ENCODE assay signal across 10 cellular contexts in the genomic region with DNA sequence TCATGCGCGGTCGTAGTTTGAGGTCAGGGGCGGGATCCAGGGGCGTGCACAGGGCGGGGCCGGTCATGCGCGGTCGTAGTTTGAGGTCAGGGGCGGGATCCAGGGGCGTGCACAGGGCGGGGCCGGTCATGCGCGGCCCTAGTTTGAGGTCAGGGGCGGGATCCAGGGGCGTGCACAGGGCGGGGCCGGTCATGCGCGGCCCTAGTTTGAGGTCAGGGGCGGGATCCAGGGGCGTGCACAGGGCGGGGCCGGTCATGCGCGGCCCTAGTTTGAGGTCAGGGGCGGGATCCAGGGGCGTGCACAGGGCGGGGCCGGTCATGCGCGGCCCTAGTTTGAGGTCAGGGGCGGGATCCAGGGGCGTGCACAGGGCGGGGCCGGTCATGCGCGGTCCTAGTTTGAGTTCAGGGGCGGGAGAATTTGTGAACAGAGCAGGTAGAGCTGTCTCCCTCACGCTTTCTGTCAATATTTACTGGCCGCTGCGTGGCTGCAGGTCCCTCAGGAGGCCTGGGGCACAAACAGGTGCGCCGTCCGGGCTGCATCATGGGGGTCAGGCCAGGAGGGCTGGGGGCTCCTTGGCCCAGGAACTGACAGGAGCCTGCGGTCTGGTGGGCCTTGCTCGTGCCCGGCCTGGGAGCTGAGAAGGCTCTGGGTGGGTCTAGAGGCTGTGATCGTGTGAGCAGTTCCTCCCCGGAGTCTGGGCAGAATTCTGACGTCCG. TPM values are rescaled to one million over a fixed set of nuclear protein-coding genes. Genes with fewer than 3 reads are reported as not detected.
DNase-seq lines count a peak whose midpoint lies in the region; ATAC-seq, FAIRE-seq and TF ChIP-seq lines count a peak whose summit lies in the region.
"Not testable (repeated sequence)": the region's sequence is repeated elsewhere in the genome, so short reads cannot be mapped to it uniquely, and the experiment has no call there.
"Had no signal": no experiment of that assay in that cellular context is flagged by ENCODE, and none has a peak within 500 bp of the region (broad histone marks: within the 10 kb centered on the region; RNA-seq: fewer than 3 reads in every experiment).

No MANE protein-coding gene starts in this region.

- H3K14ac ChIP-seq in H1 (ENCODE audit: insufficient read length) = not testable (repeated sequence)

- not testable (repeated sequence) for H3K79me1 ChIP-seq in H1 (ENCODE audit: low read depth, low read length)

- POLR2A ChIA-PET in CD8-positive, alpha-beta memory T cell (lab: Charles Lee) = not testable (repeated sequence)
- POLR2A ChIA-PET in H1 (lab: Charles Lee; ENCODE audit: partially characterized antibody) = interaction anchor here (1.1 kb wide), 1 partner anchor 59 kb away, joined by 4 read pairs; no protein-coding TSS in a partner anchor

- TF ChIP-seq EP300 in H1 (IDR thresholded peaks at IDR 0.05; ENCODE audit: borderline replicate concordance in 1 of 2, low read depth in 2 of 2, low read length in 2 of 2); stomach (IDR thresholded peaks at IDR 0.05): not testable (repeated sequence)

- H3K56ac ChIP-seq in H1 (replicated peaks; ENCODE audit: insufficient read length, low read depth, low read length) = not testable (repeated sequence)

- not testable (repeated sequence) for TF ChIP-seq POLR2A in H1 (IDR thresholded peaks at IDR 0.05; ENCODE audit: control extremely low read depth in 1 of 2, low read depth in 2 of 2, low read length in 2 of 2); stomach (IDR thresholded peaks at IDR 0.05)

- CTCF ChIA-PET in CD8-positive, alpha-beta memory T cell (lab: Charles Lee) = not testable (repeated sequence)
- CTCF ChIA-PET in H1 (lab: Charles Lee; ENCODE audit: partially characterized antibody) = interaction anchor here (1.1 to 1.3 kb wide), 4 partner anchors 15 to 93 kb away, joined by 3 to 6 read pairs (median 3); no protein-coding TSS in a partner anchor

- H2AFZ ChIP-seq in H1 (ENCODE audit: low read length) = not testable (repeated sequence)
- H2AFZ ChIP-seq in parathyroid adenoma = peak overlapping the region; percentile 42

- H3K27ac Mint-ChIP-seq in CD8-positive, alpha-beta memory T cell = peak overlapping the region in 4 of 8 donors; percentile 12 to 79 (median 57)

- not testable (repeated sequence) for H2BK120ac ChIP-seq in H1 (replicated peaks; ENCODE audit: low read depth, low read length)

- H3K18ac ChIP-seq in H1 (ENCODE audit: extremely low read depth, low read length) = not testable (repeated sequence)

- not testable (repeated sequence) for H2BK5ac ChIP-seq in H1 (ENCODE audit: low read depth, low read length)

- not testable (repeated sequence) for H2BK12ac ChIP-seq in H1 (ENCODE audit: low read depth, low read length)

- H3K36me3 Mint-ChIP-seq in CD8-positive, alpha-beta memory T cell = not testable (repeated sequence)

- H3K9me3 Mint-ChIP-seq in CD8-positive, alpha-beta memory T cell = not testable (repeated sequence)

- FAIRE-seq in H1 (lab: Jason Lieb, UNC) = not testable (repeated sequence)

- not testable (repeated sequence) for H2AK5ac ChIP-seq in H1 (ENCODE audit: low read depth, low read length)

- H3K23ac ChIP-seq in H1 (ENCODE audit: insufficient read length) = not testable (repeated sequence)

- H3K36me3 ChIP-seq in CD8-positive, alpha-beta memory T cell (ENCODE audit: insufficient read depth, low read length); H1 (ENCODE audit: control insufficient read depth in 2 of 4, insufficient read depth in 4 of 4, low read length in 3 of 4); parathyroid adenoma (ENCODE audit: control insufficient read depth, insufficient read depth, low read length); stomach: not testable (repeated sequence)

- not testable (repeated sequence) for H3K79me2 ChIP-seq in H1 (ENCODE audit: control insufficient read depth in 1 of 2, insufficient read depth in 2 of 2, low read length in 2 of 2); parathyroid adenoma

- H3K4me1 ChIP-seq in CD8-positive, alpha-beta memory T cell (ENCODE audit: insufficient read depth, low read length) = peaks cover 16% of the 10 kb centered on the region
- not testable (repeated sequence) for H3K4me1 ChIP-seq in H1 (replicated peaks in 1 of 4; ENCODE audit: control insufficient read depth in 3 of 4, insufficient read depth in 4 of 4, low read length in 3 of 4); parathyroid adenoma
- peaks cover 8 to 23% (median 17%) of the 10 kb centered on the region in 4 donors for H3K4me1 ChIP-seq in stomach

- H3K27ac ChIP-seq in CD8-positive, alpha-beta memory T cell (ENCODE audit: low read depth, low read length) = peak overlapping the region; percentile 58
- not testable (repeated sequence) for H3K27ac ChIP-seq in H1 (ENCODE audit: low read depth, low read length)
- H3K27ac ChIP-seq in parathyroid adenoma (peak overlapping the region; percentile 47), stomach (peak overlapping the region; percentile 4 to 71 (median 61))

- not testable (repeated sequence) for H3K9ac ChIP-seq in H1 (replicated peaks in 1 of 4; ENCODE audit: extremely low read depth in 1 of 4, low read depth in 3 of 4, low read length in 3 of 4); parathyroid adenoma

- H3K4me2 ChIP-seq in H1 (ENCODE audit: insufficient read depth in 1 of 2, low read depth in 2 of 2, low read length in 2 of 2) (peak overlapping the region; percentile 53 to 56; a peak in 3 of 4 replicates), parathyroid adenoma (ENCODE audit: low read length) (peak overlapping the region; percentile 68)

- H3K4me3 ChIP-seq in CD8-positive, alpha-beta memory T cell (ENCODE audit: low read length) = peak overlapping the region; percentile 63
- H3K4me3 ChIP-seq in H1 (ENCODE audit: extremely low read depth in 1 of 4, insufficient read depth in 2 of 4, low read depth in 3 of 4, low read length in 4 of 4) (peak overlapping the region in 3 of 4 experiments; percentile 14 to 44 (median 17); a peak in 4 of 8 replicates), parathyroid adenoma (ENCODE audit: low read depth, low read length) (peak overlapping the region; percentile 29), stomach (peak overlapping the region in 3 of 4 donors; percentile 15 to 30 (median 21))

- intact Hi-C loops in left colon (cut with DNase I, micrococcal nuclease); stomach (cut with DNase I; ENCODE audit: low total_unique reads): not testable (repeated sequence)

- H2BK20ac ChIP-seq in H1 (ENCODE audit: low read length) = not testable (repeated sequence)

- not testable (repeated sequence) for H3K23me2 ChIP-seq in H1 (ENCODE audit: low read depth, low read length)

- not testable (repeated sequence) for H3K9me3 ChIP-seq in CD8-positive, alpha-beta memory T cell (ENCODE audit: low read length); parathyroid adenoma (ENCODE audit: control insufficient read depth, low read length); stomach
- H3K9me3 ChIP-seq in H1 (ENCODE audit: insufficient read depth in 2 of 2, low read depth in 1 of 2, low read length in 1 of 2) = peaks cover 0 to 12% of the 10 kb centered on the region in 2 experiments; a peak in 1 of 4 replicates

- WGBS in H1 (ENCODE audit: extremely low coverage in 1 of 2, insufficient coverage in 1 of 2, insufficient read length in 1 of 2, insufficient replicate concordance in 2 of 2, low coverage in 1 of 2, low lambda C conversion rate in 2 of 2, missing lambda C conversion rate in 1 of 2), 2 experiments = 84% methylated on average over 12 of the region's 54 CpGs; no CpG with 5 or more reads in 1 of the 2 experiments
- WGBS in stomach, 5 donors = 19 to 52% (median 38%) methylated on average over 14 to 34 of the region's 54 CpGs

- not testable (repeated sequence) for TF ChIP-seq CTCF in H1 (IDR thresholded peaks at IDR 0.05; ENCODE audit: control extremely low read depth in 1 of 3, insufficient read depth in 1 of 3, low read depth in 1 of 3, low read length in 3 of 3); parathyroid adenoma (IDR thresholded peaks at IDR 0.05); stomach (IDR thresholded peaks at IDR 0.05)

- ATAC-seq in left colon = peak; percentile 41

- not testable (repeated sequence) for H4K5ac ChIP-seq in H1 (ENCODE audit: insufficient read length, low read depth, low read length)

- TF ChIP-seq RAD21 in H1 (IDR thresholded peaks at IDR 0.05 in 1 of 2, conservative IDR thresholded peaks at IDR 0.05 in 1 of 2; ENCODE audit: low read depth in 2 of 2, low read length in 2 of 2) = not testable (repeated sequence)

- peak in 4 of 5 donors; percentile 12 to 57 (median 49) for DNase-seq in CD8-positive, alpha-beta memory T cell
- DNase-seq in NCI-H2081 (lab: John Stamatoyannopoulos, UW) (peak; percentile 33 to 43), left colon (peak in 1 of 2 donors; percentile 50)
- DNase-seq in activated CD4-positive, alpha-beta T cell treated with anti-CD3 and anti-CD28 coated beads for 1 hour = peak; percentile 34
- peak; percentile 32 for DNase-seq in activated naive CD4-positive, alpha-beta T cell treated with anti-CD3 and anti-CD28 coated beads, Interleukin-2, amount 50 U/mL, for 16 hours
- not testable (repeated sequence) for DNase-seq in H1 (ENCODE audit: low read depth in 1 of 2, low spot score in 2 of 2); stomach

- not testable (repeated sequence) for H3K4ac ChIP-seq in H1 (replicated peaks; ENCODE audit: insufficient read length, low read depth, low read length)

- H3K27me3 Mint-ChIP-seq in CD8-positive, alpha-beta memory T cell = not testable (repeated sequence)

- H2BK15ac ChIP-seq in H1 (ENCODE audit: low read length) = not testable (repeated sequence)

- H3K27me3 ChIP-seq in CD8-positive, alpha-beta memory T cell (ENCODE audit: insufficient read depth, low read length, poor library complexity, severe bottlenecking); H1 (replicated peaks in 1 of 4; ENCODE audit: control insufficient read depth in 3 of 4, extremely low read depth in 1 of 4, insufficient read depth in 3 of 4, low read length in 3 of 4); parathyroid adenoma (ENCODE audit: control insufficient read depth, insufficient read depth, low read length): not testable (repeated sequence)
- H3K27me3 ChIP-seq in stomach = peaks cover 0 to 11% (median 0%) of the 10 kb centered on the region in 3 donors

- not testable (repeated sequence) for H4K91ac ChIP-seq in H1 (replicated peaks; ENCODE audit: insufficient read length, low read length)

- H4K8ac ChIP-seq in H1 (ENCODE audit: extremely low read depth, insufficient read depth, low read length) = not testable (repeated sequence)

- peak overlapping the region; percentile 43 to 70 (median 52) for H3K4me3 Mint-ChIP-seq in CD8-positive, alpha-beta memory T cell

- not testable (repeated sequence) for H4K20me1 ChIP-seq in H1 (replicated peaks in 1 of 2; ENCODE audit: control insufficient read depth in 1 of 2, insufficient read depth in 2 of 2, low read length in 2 of 2)

- peaks cover 0 to 13% (median 5%) of the 10 kb centered on the region in 3 donors for H3K4me1 Mint-ChIP-seq in CD8-positive, alpha-beta memory T cell

RNA-seq across cellular contexts. Expression of a gene that starts 32.8 kb away (rescaled TPM):
- under 1 TPM; 0.57 to 0.69 TPM for total RNA-seq in CD8-positive, alpha-beta memory T cell
- polyA plus RNA-seq in CD8-positive, alpha-beta memory T cell = not detected
- total RNA-seq in H1 (2021; fragmentation: NEBNext Ultra II Directional; extraction: Animal tissue kit (Norgen Biotek cat#: 25700)) = 2.7 and 4.4 TPM in 2 replicates
- polyA plus RNA-seq in H1 (2011; rRNA removed) = 3.4 and 5.0 TPM in 2 replicates
- polyA plus RNA-seq in H1 (2011; cell fraction: cytosol; rRNA removed) = 4.2 TPM
- polyA plus RNA-seq in H1 (2011; cell fraction: nucleus; rRNA removed) = 7.2 TPM
- 3.0 to 4.2 TPM (median 3.7 TPM) in 4 replicates for polyA plus RNA-seq in H1 (2012, experiment 1 of 2)
- 1.4 TPM for polyA plus RNA-seq in H1 (2012, experiment 2 of 2)
- 1.6 TPM for polyA plus RNA-seq in H1 (2013, experiment 1 of 2)
- polyA plus RNA-seq in H1 (2013, experiment 2 of 2) = 2.3 TPM
- 0.50 and 1.6 TPM in 2 replicates for polyA minus RNA-seq in H1 (2011; rRNA and poly(A)+ RNA removed)
- polyA minus RNA-seq in H1 (2011; cell fraction: cytosol; rRNA and poly(A)+ RNA removed) = 2.0 TPM
- 2.2 TPM for polyA minus RNA-seq in H1 (2011; cell fraction: nucleus; rRNA and poly(A)+ RNA removed)
- total RNA-seq in left colon = 1 to 10 TPM; 1.9 to 2.4 TPM
- 1 to 10 TPM in 4 of 5 donors, not detected in 1; 1.3 to 7.9 (median 2.3) TPM for total RNA-seq in stomach
- 1 to 10 TPM; 4.6 to 7.5 (median 6.7) TPM for polyA plus RNA-seq in stomach

RNA-seq across cellular contexts. Expression of a gene that starts 59.2 kb away (rescaled TPM):
- total RNA-seq in CD8-positive, alpha-beta memory T cell = not detected
- polyA plus RNA-seq in CD8-positive, alpha-beta memory T cell = not detected
- total RNA-seq in H1 (2021; fragmentation: NEBNext Ultra II Directional; extraction: Animal tissue kit (Norgen Biotek cat#: 25700)) = 0.21 TPM in 1 of 2 replicates, not detected in the other
- polyA plus RNA-seq in H1 (2011; rRNA removed) (0.12 and 0.16 TPM in 2 replicates), stomach (not detected)
- polyA plus RNA-seq in H1 (2011; cell fraction: cytosol; rRNA removed) = 0.12 TPM
- 0.26 TPM for polyA plus RNA-seq in H1 (2011; cell fraction: nucleus; rRNA removed)
- 0.13 TPM in 2 of 4 replicates, not detected in the others for polyA plus RNA-seq in H1 (2012, experiment 1 of 2)
- 0.07 TPM for polyA plus RNA-seq in H1 (2012, experiment 2 of 2)
- polyA plus RNA-seq in H1 (2013, experiment 1 of 2) = not detected
- not detected for polyA plus RNA-seq in H1 (2013, experiment 2 of 2)
- polyA minus RNA-seq in H1 (2011; rRNA and poly(A)+ RNA removed) = 0.06 and 0.10 TPM in 2 replicates
- not detected for polyA minus RNA-seq in H1 (2011; cell fraction: cytosol; rRNA and poly(A)+ RNA removed)
- not detected for polyA minus RNA-seq in H1 (2011; cell fraction: nucleus; rRNA and poly(A)+ RNA removed)
- total RNA-seq in left colon (under 1 TPM in 1 of 2 donors, not detected in 1; 0.09 TPM), stomach (not detected)
- total RNA-seq: foreskin keratinocyte, NCI-H460 had no signal
- polyA plus RNA-seq: foreskin keratinocyte had no signal
